1 cellular context compared by ENCODE assay signal in genomic region chr20:56788041-56788670, GRCh38.
TF ChIP-seq lines count a peak whose summit lies in the region.

No MANE protein-coding gene starts in this region.

TF ChIP-seq in GM23338, 12 proteins besides CTCF, POLR2A, EP300 and RAD21 (continued from another document):
- TF ChIP-seq REST (IDR thresholded peaks at IDR 0.05; ENCODE audit: unreplicated experiment): no peak
- no peak for TF ChIP-seq POLR2AphosphoS5 (IDR thresholded peaks at IDR 0.05; ENCODE audit: low read depth)
- no peak for TF ChIP-seq JUNB (IDR thresholded peaks at IDR 0.05; ENCODE audit: unreplicated experiment)
- TF ChIP-seq STAT1 (IDR thresholded peaks at IDR 0.05; ENCODE audit: unreplicated experiment): no peak
- no peak for TF ChIP-seq EZH2phosphoT487 (IDR thresholded peaks at IDR 0.05; ENCODE audit: unreplicated experiment)
- no peak for TF ChIP-seq ZNF114 (CRISPR knock-in tag; IDR thresholded peaks at IDR 0.05)
- TF ChIP-seq ETS1 (IDR thresholded peaks at IDR 0.05): no peak
- TF ChIP-seq EZH2 (IDR thresholded peaks at IDR 0.05; ENCODE audit: low read depth, unreplicated experiment): no peak
- no peak for TF ChIP-seq CREB1 (CRISPR knock-in tag; IDR thresholded peaks at IDR 0.05; ENCODE audit: low read depth)
- TF ChIP-seq ZNF331 (CRISPR knock-in tag; IDR thresholded peaks at IDR 0.05; ENCODE audit: low read depth): no peak
